Comparison of ENCODE assay signal across 15 cellular contexts in the genomic region with DNA sequence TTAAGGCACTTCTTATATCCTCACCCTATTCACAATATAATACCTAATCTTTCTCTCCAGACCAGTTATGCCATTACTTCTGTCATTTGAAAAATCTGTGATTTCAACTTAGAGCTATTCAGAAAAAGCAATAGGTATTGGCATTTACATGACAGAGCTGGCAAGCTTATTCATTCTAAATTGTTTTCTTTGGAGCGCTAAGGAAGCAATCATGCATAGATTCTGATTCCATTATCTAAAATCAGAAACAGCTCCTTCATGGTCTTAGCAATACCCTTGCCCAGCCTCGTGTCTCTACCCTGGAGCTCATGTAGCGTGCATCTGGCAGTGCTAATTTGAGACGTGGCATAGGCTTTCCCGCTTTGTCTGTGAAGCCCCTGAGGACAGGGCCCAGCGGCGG. TPM values are rescaled to one million over a fixed set of nuclear protein-coding genes. Genes with fewer than 3 reads are reported as not detected.
DNase-seq lines count a peak whose midpoint lies in the region; ATAC-seq, FAIRE-seq and TF ChIP-seq lines count a peak whose summit lies in the region.
"Had no signal": no experiment of that assay in that cellular context is flagged by ENCODE, and none has a peak within 500 bp of the region (broad histone marks: within the 10 kb centered on the region; RNA-seq: fewer than 3 reads in every experiment).

No MANE protein-coding gene starts in this region.

- H3K79me2 ChIP-seq in ACC112 (ENCODE audit: control insufficient read depth, insufficient read depth, low read length, unreplicated experiment) (peaks cover 70% of the 10 kb centered on the region), endothelial cell of umbilical vein (ENCODE audit: control insufficient read depth, insufficient read depth, low read length) (peaks cover 48% of the 10 kb centered on the region)

- CTCF ChIA-PET in endothelial cell of umbilical vein (lab: Charles Lee): interaction anchor here (1.1 to 1.3 kb wide), 2 partner anchors 24 to 54 kb away, joined by 3 read pairs; no protein-coding TSS in a partner anchor

- intact Hi-C loops in endothelial cell of umbilical vein (cut with micrococcal nuclease) (loop anchor here (1.0 to 5.0 kb wide), 5 partner anchors 35 to 247 kb away; a partner anchor contains a TSS), psoas muscle (cut with DNase I) (no loop called here)

- peaks cover 46% of the 10 kb centered on the region for H3K4me1 ChIP-seq in ACC112 (ENCODE audit: control insufficient read depth, insufficient read depth, low read length, unreplicated experiment)
- peaks cover 37% of the 10 kb centered on the region for H3K4me1 ChIP-seq in endothelial cell of umbilical vein (ENCODE audit: control insufficient read depth, extremely low read depth, insufficient read depth, low read length)
- H3K4me1 ChIP-seq in psoas muscle: no peaks in the 10 kb centered on the region

- WGBS in psoas muscle, 3 donors: 86 to 88% (median 88%) methylated on average over 7 of the region's 7 CpGs

- peak; percentile 24 for FAIRE-seq in GM12892 (lab: Jason Lieb, UNC)
- FAIRE-seq in endothelial cell of umbilical vein (lab: Jason Lieb, UNC): peak; percentile 35
- FAIRE-seq: K562 had no signal

- TF ChIP-seq POLR2A in GM12892 (IDR thresholded peaks at IDR 0.05; ENCODE audit: low read depth, low read length) (no peak), endothelial cell of umbilical vein (IDR thresholded peaks at IDR 0.05; ENCODE audit: low read depth, low read length) (no peak)

- dilution Hi-C loops in endothelial cell of umbilical vein (cut with MboI; ENCODE audit: extremely low pct_ligation_motif_present, low sequenced_read_pairs): no loop called here

- peak overlapping the region; percentile 57 for H3K4me2 ChIP-seq in endothelial cell of umbilical vein (ENCODE audit: insufficient read depth, low read length)
- H3K4me2 ChIP-seq: GM23338 had no signal

- H4K20me1 ChIP-seq in endothelial cell of umbilical vein (replicated peaks; ENCODE audit: control insufficient read depth, extremely low read depth, insufficient read depth, low read length): no peaks in the 10 kb centered on the region

- H3K9ac ChIP-seq in endothelial cell of umbilical vein (replicated peaks; ENCODE audit: extremely low read depth, insufficient read depth, low read length): peak overlapping the region; percentile 4

- H2AFZ ChIP-seq in ACC112 (ENCODE audit: low read length, unreplicated experiment) (no peak overlapping the region), endothelial cell of umbilical vein (ENCODE audit: low read depth, low read length) (no peak overlapping the region)
- H2AFZ ChIP-seq: GM23338 had no signal

- H3K4me3 ChIP-seq in ACC112 (ENCODE audit: low read depth, low read length) (peak overlapping the region; percentile 52), endothelial cell of umbilical vein (replicated peaks in 1 of 3; ENCODE audit: insufficient read depth in 1 of 3, low read depth in 1 of 3, low read length in 3 of 3) (no peak overlapping the region), psoas muscle (no peak overlapping the region)
- H3K4me3 ChIP-seq: GM23338, K562 had no signal

- POLR2A ChIA-PET in endothelial cell of umbilical vein (lab: Charles Lee): no interaction called here

- H3K27me3 ChIP-seq in ACC112 (ENCODE audit: insufficient read depth, low read length) (no peaks in the 10 kb centered on the region), endothelial cell of umbilical vein (ENCODE audit: control insufficient read depth in 2 of 2, insufficient read depth in 2 of 2, low read length in 2 of 2) (no peaks in the 10 kb centered on the region), psoas muscle (ENCODE audit: insufficient read depth in 3 of 3, low read length in 2 of 3) (peaks cover 0 to 18% (median 0%) of the 10 kb centered on the region in 3 donors)

- ATAC-seq in psoas muscle (no peak), GM19035 (IDR thresholded peaks at IDR 0.05; ENCODE audit: unreplicated experiment) (no peak)
- ATAC-seq: GM23338, K562 had no signal

- no peaks in the 10 kb centered on the region for H3K9me1 ChIP-seq in endothelial cell of umbilical vein (replicated peaks; ENCODE audit: control insufficient read depth, extremely low read depth, insufficient read depth, low read length)

- H3K27ac ChIP-seq in ACC112 (ENCODE audit: low read depth, low read length) (peak overlapping the region; percentile 84), endothelial cell of umbilical vein (ENCODE audit: insufficient read depth, low read depth, low read length) (peak overlapping the region; percentile 24), psoas muscle (no peak overlapping the region)
- H3K27ac ChIP-seq: HL-60 had no signal

- TF ChIP-seq CTCF in endothelial cell of umbilical vein (IDR thresholded peaks at IDR 0.05; ENCODE audit: extremely low read depth in 1 of 2, insufficient read depth in 1 of 2, low read depth in 1 of 2, low read length in 2 of 2): no peak
- TF ChIP-seq CTCF in psoas muscle (IDR thresholded peaks at IDR 0.05): no peak

- H3K9me3 ChIP-seq in endothelial cell of umbilical vein (replicated peaks; ENCODE audit: control insufficient read depth, insufficient read depth, low read length) (no peaks in the 10 kb centered on the region), psoas muscle (no peaks in the 10 kb centered on the region)

- no TSS peak for BruUV-seq in endothelial cell of umbilical vein (replicated peaks; lab: Mats Ljungman, UMichigan)

- DNase-seq in GM12892 (ENCODE audit: insufficient read length) (no peak), endothelial cell of umbilical vein (ENCODE audit: low read depth, low spot score) (no peak), renal cortical epithelial cell (ENCODE audit: low read depth) (peak; percentile 50), psoas muscle (no peak)
- DNase-seq in activated CD4-positive, alpha-beta T cell treated with anti-CD3 and anti-CD28 coated beads for 4 hours: no peak
- DNase-seq: C1 segment of cervical spinal cord; CD4-positive, alpha-beta T cell; DMS53; GF-D8; H7 had no signal

- 0 out of 2 replicates have a peak, but pooled peaks cover 3% of the 10 kb centered on the region for H3K36me3 ChIP-seq in ACC112 (ENCODE audit: insufficient read depth, low read length)
- H3K36me3 ChIP-seq in endothelial cell of umbilical vein (ENCODE audit: control insufficient read depth in 2 of 2, extremely low read depth in 1 of 2, insufficient read depth in 2 of 2, low read length in 2 of 2): no peaks in the 10 kb centered on the region
- no peaks in the 10 kb centered on the region for H3K36me3 ChIP-seq in psoas muscle (ENCODE audit: insufficient read depth in 1 of 2, low read depth in 1 of 2)

TF ChIP-seq in endothelial cell of umbilical vein, 7 proteins besides CTCF, POLR2A, EP300 and RAD21:
- no peak for TF ChIP-seq GATA2 (IDR thresholded peaks at IDR 0.05; ENCODE audit: insufficient read depth, insufficient read length, low read depth, low read length)
- TF ChIP-seq JUN (IDR thresholded peaks at IDR 0.05; ENCODE audit: borderline replicate concordance, insufficient read depth, insufficient read length, low read depth): no peak
- no peak for TF ChIP-seq EZH2 (IDR thresholded peaks at IDR 0.05; ENCODE audit: borderline replicate concordance, low read depth, low read length, severe bottlenecking)
- TF ChIP-seq, protein P1, sequence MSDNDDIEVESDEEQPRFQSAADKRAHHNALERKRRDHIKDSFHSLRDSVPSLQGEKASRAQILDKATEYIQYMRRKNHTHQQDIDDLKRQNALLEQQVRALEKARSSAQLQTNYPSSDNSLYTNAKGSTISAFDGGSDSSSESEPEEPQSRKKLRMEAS (IDR thresholded peaks at IDR 0.05; ENCODE audit: insufficient read depth, insufficient read length): no peak
- TF ChIP-seq POLR2AphosphoS5 (IDR thresholded peaks at IDR 0.05; ENCODE audit: insufficient read depth, low read depth, low read length): no peak
- no peak for TF ChIP-seq FOS (IDR thresholded peaks at IDR 0.05; ENCODE audit: borderline replicate concordance, insufficient read depth, low read length)
- no peak for TF ChIP-seq MYC (IDR thresholded peaks at IDR 0.05; ENCODE audit: low read depth, low read length)
TF ChIP-seq in endothelial cell of umbilical vein: peak in this region for 0.

RNA-seq across cellular contexts. Expression of a gene that starts 4.5 kb away (rescaled TPM):
- polyA plus RNA-seq in GM12892 (2012; ENCODE audit: missing spikeins): 14.4 TPM
- total RNA-seq in endothelial cell of umbilical vein (6.5 and 8.3 TPM in 2 replicates), renal cortical epithelial cell (39.1 and 39.5 TPM in 2 replicates), psoas muscle (1 to 10 TPM in 3 of 4 donors, under 1 TPM in 1; 0.64 to 1.3 (median 1.1) TPM)
- polyA plus RNA-seq in endothelial cell of umbilical vein (5.2 and 5.8 TPM in 2 replicates), psoas muscle (1 to 10 TPM in 1 of 3 donors, under 1 TPM in 2; 0.43 to 1.0 (median 0.94) TPM)
- polyA plus RNA-seq in endothelial cell of umbilical vein (2011; cell fraction: cytosol; rRNA removed): 5.4 and 5.5 TPM in 2 replicates
- 5.0 and 6.0 TPM in 2 replicates for polyA plus RNA-seq in endothelial cell of umbilical vein (2011; cell fraction: nucleus; rRNA removed)
- polyA plus RNA-seq in endothelial cell of umbilical vein (2012): 20.1 and 26.7 TPM in 2 replicates
- 8.7 and 11.5 TPM in 2 replicates for polyA minus RNA-seq in endothelial cell of umbilical vein
- polyA minus RNA-seq in endothelial cell of umbilical vein (2011; cell fraction: cytosol; rRNA and poly(A)+ RNA removed): 4.3 TPM
- polyA minus RNA-seq in endothelial cell of umbilical vein (2011; cell fraction: nucleus; rRNA and poly(A)+ RNA removed): 3.8 and 4.6 TPM in 2 replicates
